In the genomic region with DNA sequence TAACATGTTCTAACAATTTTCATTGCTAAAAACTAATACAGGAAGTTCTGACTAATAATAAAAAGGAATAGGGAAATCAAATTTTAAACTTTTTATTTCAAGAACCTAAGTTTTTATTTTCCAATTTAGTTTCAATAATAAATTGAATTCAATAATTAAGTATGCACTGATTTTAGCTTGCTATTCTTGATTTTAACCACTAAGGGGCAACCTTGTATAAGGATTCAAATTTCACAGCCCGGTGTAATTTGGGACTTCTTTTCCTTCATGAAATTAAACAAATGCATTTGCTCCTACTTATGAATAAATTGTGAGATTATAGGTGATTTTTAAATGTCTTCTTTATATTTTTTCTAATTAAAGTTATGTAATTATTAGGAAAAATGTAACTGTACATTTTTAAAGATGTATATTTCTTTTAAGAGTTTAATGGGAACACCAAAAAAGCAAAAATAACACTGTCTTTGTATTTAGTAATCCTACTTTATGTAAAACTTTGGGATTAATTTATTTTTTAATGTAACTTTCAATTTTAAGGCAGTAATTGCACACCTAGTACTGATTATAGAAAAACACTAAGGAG, we compare ENCODE assay signal across 9 cellular contexts.
DNase-seq lines count a peak whose midpoint lies in the region; ATAC-seq, FAIRE-seq and TF ChIP-seq lines count a peak whose summit lies in the region.
"Had no signal": no experiment of that assay in that cellular context is flagged by ENCODE, and none has a peak within 500 bp of the region (broad histone marks: within the 10 kb centered on the region; RNA-seq: fewer than 3 reads in every experiment).

No MANE protein-coding gene starts in this region.

- no peaks in the 10 kb centered on the region for H3K27me3 ChIP-seq in naive thymus-derived CD4-positive, alpha-beta T cell (ENCODE audit: control insufficient read depth in 2 of 2, insufficient read depth in 2 of 2, low read length in 2 of 2)

- H3K4me1 ChIP-seq in naive thymus-derived CD4-positive, alpha-beta T cell (ENCODE audit: control insufficient read depth in 2 of 2, insufficient read depth in 2 of 2, low read length in 2 of 2), result no peaks in the 10 kb centered on the region
- H3K4me1 ChIP-seq: HAP-1 had no signal

- DNase-seq in AG10803 (ENCODE audit: low read depth) (peak; percentile 39), NCI-H345 treated with DMSO at 0.1 percent for 48 hours (lab: John Stamatoyannopoulos, UW; ENCODE audit: unreplicated experiment) (peak; percentile 50), T-helper 9 cell (no peak)
- peak in 5 of 9 donors; percentile 3 to 18 (median 14) for DNase-seq in naive thymus-derived CD4-positive, alpha-beta T cell

- peaks cover 0 to 9% (median 5%) of the 10 kb centered on the region in 5 donors for H3K27me3 Mint-ChIP-seq in naive thymus-derived CD4-positive, alpha-beta T cell

- H3K9me3 Mint-ChIP-seq in naive thymus-derived CD4-positive, alpha-beta T cell, result no peaks in the 10 kb centered on the region

- H3K4me3 ChIP-seq in AG10803 (ENCODE audit: low read length), result no peak overlapping the region
- H3K4me3 ChIP-seq in naive thymus-derived CD4-positive, alpha-beta T cell (ENCODE audit: low read length), result no peak overlapping the region
- H3K4me3 ChIP-seq: HAP-1 had no signal

- POLR2A ChIA-PET in naive thymus-derived CD4-positive, alpha-beta T cell (lab: Charles Lee), result no interaction called here

- ATAC-seq in GM18907 (IDR thresholded peaks at IDR 0.05; ENCODE audit: unreplicated experiment) (peak; percentile 55), GM18861 (IDR thresholded peaks at IDR 0.05; ENCODE audit: unreplicated experiment) (no peak), GM21367 (IDR thresholded peaks at IDR 0.05; ENCODE audit: unreplicated experiment) (no peak)
- ATAC-seq in naive thymus-derived CD4-positive, alpha-beta T cell, result no peak

- intact Hi-C loops in naive thymus-derived CD4-positive, alpha-beta T cell (cut with micrococcal nuclease), result loop anchor here (1.0 to 10.0 kb wide), 3 partner anchors 1078 to 1158 kb away; no protein-coding TSS in a partner anchor

- no peak overlapping the region for H3K4me3 Mint-ChIP-seq in naive thymus-derived CD4-positive, alpha-beta T cell

- no peaks in the 10 kb centered on the region for H3K9me3 ChIP-seq in naive thymus-derived CD4-positive, alpha-beta T cell (ENCODE audit: control insufficient read depth in 2 of 3, low read length in 3 of 3)
- H3K9me3 ChIP-seq: HAP-1 had no signal

- no peaks in the 10 kb centered on the region for H3K4me1 Mint-ChIP-seq in naive thymus-derived CD4-positive, alpha-beta T cell

- CTCF ChIA-PET in naive thymus-derived CD4-positive, alpha-beta T cell (lab: Charles Lee), result no interaction called here

- no peak overlapping the region for H3K27ac Mint-ChIP-seq in naive thymus-derived CD4-positive, alpha-beta T cell

- peak; percentile 66 for TF ChIP-seq CTCF in AG10803 (conservative IDR thresholded peaks at IDR 0.05; ENCODE audit: low read length)

- no peaks in the 10 kb centered on the region for H3K36me3 Mint-ChIP-seq in naive thymus-derived CD4-positive, alpha-beta T cell

- no peak overlapping the region for H3K27ac ChIP-seq in naive thymus-derived CD4-positive, alpha-beta T cell (ENCODE audit: low read depth, low read length)

- FAIRE-seq in colon (lab: Jason Lieb, UNC), result peak; percentile 92

- no peaks in the 10 kb centered on the region for H3K36me3 ChIP-seq in naive thymus-derived CD4-positive, alpha-beta T cell (ENCODE audit: control insufficient read depth in 2 of 3, insufficient read depth in 3 of 3, low read length in 3 of 3)
- H3K36me3 ChIP-seq: HAP-1 had no signal
